ENCODE assay signal across 8 cellular contexts in the genomic region with DNA sequence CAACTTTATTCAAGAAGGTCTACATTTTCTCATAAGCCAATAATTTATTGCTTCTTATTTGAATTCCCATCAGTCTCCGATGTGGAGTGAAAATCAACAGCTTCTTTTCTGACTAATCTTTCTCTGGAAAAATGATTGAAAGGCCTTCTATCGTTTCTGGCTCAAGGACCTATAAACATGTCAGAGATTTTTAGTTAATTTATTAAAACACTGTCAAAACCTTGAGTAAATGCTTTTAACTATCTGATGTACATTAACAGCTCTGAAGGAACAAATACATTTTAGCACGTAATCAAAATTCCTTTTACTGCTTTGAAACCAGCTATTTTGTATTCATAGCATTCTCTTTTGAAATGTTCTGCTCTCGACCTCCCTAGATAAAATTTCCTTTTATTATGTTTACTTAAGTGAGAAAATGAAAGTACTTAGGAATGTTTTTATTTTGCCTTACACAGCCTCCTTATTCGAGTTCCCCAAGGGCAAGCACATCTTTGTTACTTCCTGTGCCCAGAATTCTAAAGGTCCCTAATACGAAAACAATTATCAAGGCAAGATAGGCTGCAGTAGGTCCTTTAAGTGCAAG. TPM values are rescaled to one million over a fixed set of nuclear protein-coding genes. Genes with fewer than 3 reads are reported as not detected.
A peak's percentile ranks its signal among the peaks of the same experiment; 100 is the strongest.
DNase-seq lines count a peak whose midpoint lies in the region; ATAC-seq and TF ChIP-seq lines count a peak whose summit lies in the region.

No MANE protein-coding gene starts in this region.

- H3K9me3 Mint-ChIP-seq in activated T-helper 17 cell treated with anti-CD3 and anti-CD28 coated beads, Interleukin-2, amount 50 U/mL, for 72 hours = no peaks in the 10 kb centered on the region
- no peaks in the 10 kb centered on the region for H3K9me3 Mint-ChIP-seq in mesothelial cell of epicardium

- H3K9me3 ChIP-seq in left ventricle myocardium inferior (replicated peaks) = no peaks in the 10 kb centered on the region
- H3K9me3 ChIP-seq in vagina = no peaks in the 10 kb centered on the region

- no peaks in the 10 kb centered on the region for H3K27me3 Mint-ChIP-seq in activated T-helper 17 cell treated with anti-CD3 and anti-CD28 coated beads, Interleukin-2, amount 50 U/mL, for 72 hours
- no peaks in the 10 kb centered on the region for H3K27me3 Mint-ChIP-seq in mesothelial cell of epicardium (ENCODE audit: low read depth)

- H3K36me3 Mint-ChIP-seq in activated T-helper 17 cell treated with anti-CD3 and anti-CD28 coated beads, Interleukin-2, amount 50 U/mL, for 72 hours (ENCODE audit: low read depth) = peaks cover 11% of the 10 kb centered on the region
- H3K36me3 Mint-ChIP-seq in mesothelial cell of epicardium = no peaks in the 10 kb centered on the region

- H3K27ac ChIP-seq in left ventricle myocardium inferior (replicated peaks) (peak overlapping the region; percentile 96), vagina (peak overlapping the region; percentile 99)

- H3K27me3 ChIP-seq in left ventricle myocardium inferior (ENCODE audit: low read depth) = no peaks in the 10 kb centered on the region
- no peaks in the 10 kb centered on the region for H3K27me3 ChIP-seq in vagina

- DNase-seq in left ventricle myocardium inferior (no peak), Right ventricle myocardium superior (no peak), mesothelial cell of epicardium (ENCODE audit: low spot score in 2 of 2, unreplicated experiment in 2 of 2) (no peak), vagina (ENCODE audit: extremely low spot score in 2 of 2) (no peak), activated gamma-delta T cell treated with Interleukin-2 at 50 U/mL for 16 hours (no peak), AG08396 (ENCODE audit: low spot score) (no peak)

- ATAC-seq in Right ventricle myocardium superior (ENCODE audit: poor library complexity) (no peak), GM19463 (IDR thresholded peaks at IDR 0.05; ENCODE audit: unreplicated experiment) (no peak)
- ATAC-seq in activated T-helper 17 cell treated with anti-CD3 and anti-CD28 coated beads, Interleukin-2, amount 50 U/mL, for 72 hours (replicated peaks) = no peak

- no peak for TF ChIP-seq CTCF in left ventricle myocardium inferior (IDR thresholded peaks at IDR 0.05; ENCODE audit: borderline replicate concordance)
- TF ChIP-seq CTCF in mesothelial cell of epicardium (IDR thresholded peaks at IDR 0.05; ENCODE audit: unreplicated experiment) = no peak
- TF ChIP-seq CTCF in vagina (IDR thresholded peaks at IDR 0.05) = no peak

- H3K4me1 Mint-ChIP-seq in activated T-helper 17 cell treated with anti-CD3 and anti-CD28 coated beads, Interleukin-2, amount 50 U/mL, for 72 hours = peaks cover 6% of the 10 kb centered on the region
- H3K4me1 Mint-ChIP-seq in mesothelial cell of epicardium = peaks cover 58% of the 10 kb centered on the region

- H3K4me3 ChIP-seq in left ventricle myocardium inferior (peak overlapping the region; percentile 35), vagina (peak overlapping the region; percentile 2 to 17)

- TF ChIP-seq POLR2A in vagina (IDR thresholded peaks at IDR 0.05) = no peak

- peaks cover 26% of the 10 kb centered on the region for H3K4me1 ChIP-seq in left ventricle myocardium inferior
- H3K4me1 ChIP-seq in vagina = peaks cover 42% of the 10 kb centered on the region

- intact Hi-C loops in left ventricle myocardium inferior (cut with micrococcal nuclease) = no loop called here
- intact Hi-C loops in Right ventricle myocardium superior (cut with DNase I) = loop anchor here (5.0 kb wide), 1 partner anchor 239 kb away; a partner anchor contains a TSS
- intact Hi-C loops in vagina (cut with DNase I) = loop anchor here (10.0 kb wide), 1 partner anchor 92 kb away; a partner anchor contains a TSS

- H3K36me3 ChIP-seq in left ventricle myocardium inferior (no peaks in the 10 kb centered on the region), vagina (no peaks in the 10 kb centered on the region)

- H3K4me3 Mint-ChIP-seq in activated T-helper 17 cell treated with anti-CD3 and anti-CD28 coated beads, Interleukin-2, amount 50 U/mL, for 72 hours = peak overlapping the region; percentile 77
- peak overlapping the region; percentile 43 for H3K4me3 Mint-ChIP-seq in mesothelial cell of epicardium

- peak overlapping the region; percentile 61 for H3K27ac Mint-ChIP-seq in activated T-helper 17 cell treated with anti-CD3 and anti-CD28 coated beads, Interleukin-2, amount 50 U/mL, for 72 hours
- peak overlapping the region; percentile 100 for H3K27ac Mint-ChIP-seq in mesothelial cell of epicardium

RNA-seq across cellular contexts. Expression of a gene that starts 3.2 kb away (rescaled TPM):
- total RNA-seq in left ventricle myocardium inferior (32.8 TPM), Right ventricle myocardium superior (32.9 TPM), mesothelial cell of epicardium (131 to 145 TPM (median 143 TPM) in 3 replicates), vagina (62.4 TPM)
- total RNA-seq in activated T-helper 17 cell treated with anti-CD3 and anti-CD28 coated beads, Interleukin-2, amount 50 U/mL, for 72 hours = 10 to 100 TPM; 41.0 to 42.9 TPM
